Comparison of ENCODE assay signal across 1 cellular context in the genomic region with DNA sequence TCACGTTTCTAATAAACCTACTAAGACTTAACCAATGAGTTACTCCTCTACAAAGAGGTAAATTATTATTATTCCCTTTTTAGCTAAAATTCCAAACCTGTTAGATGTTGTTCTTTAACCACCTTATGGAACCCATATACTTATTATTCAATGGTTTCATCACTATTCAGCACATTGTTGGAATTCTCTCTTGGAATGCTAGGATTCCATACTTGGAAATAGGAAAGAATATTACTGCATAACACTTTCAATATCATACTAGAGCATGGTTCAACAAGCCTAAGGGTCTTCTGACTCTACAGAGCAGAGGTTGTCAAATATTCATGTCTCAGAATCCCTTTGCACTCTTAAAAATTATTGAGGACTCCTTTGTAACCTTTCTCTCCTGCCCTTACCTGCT.
TF ChIP-seq lines count a peak whose summit lies in the region.

No MANE protein-coding gene starts in this region.

TF ChIP-seq in WTC11, 78 proteins besides CTCF, POLR2A, EP300 and RAD21 (continued from another document):
- TF ChIP-seq, protein P1, sequence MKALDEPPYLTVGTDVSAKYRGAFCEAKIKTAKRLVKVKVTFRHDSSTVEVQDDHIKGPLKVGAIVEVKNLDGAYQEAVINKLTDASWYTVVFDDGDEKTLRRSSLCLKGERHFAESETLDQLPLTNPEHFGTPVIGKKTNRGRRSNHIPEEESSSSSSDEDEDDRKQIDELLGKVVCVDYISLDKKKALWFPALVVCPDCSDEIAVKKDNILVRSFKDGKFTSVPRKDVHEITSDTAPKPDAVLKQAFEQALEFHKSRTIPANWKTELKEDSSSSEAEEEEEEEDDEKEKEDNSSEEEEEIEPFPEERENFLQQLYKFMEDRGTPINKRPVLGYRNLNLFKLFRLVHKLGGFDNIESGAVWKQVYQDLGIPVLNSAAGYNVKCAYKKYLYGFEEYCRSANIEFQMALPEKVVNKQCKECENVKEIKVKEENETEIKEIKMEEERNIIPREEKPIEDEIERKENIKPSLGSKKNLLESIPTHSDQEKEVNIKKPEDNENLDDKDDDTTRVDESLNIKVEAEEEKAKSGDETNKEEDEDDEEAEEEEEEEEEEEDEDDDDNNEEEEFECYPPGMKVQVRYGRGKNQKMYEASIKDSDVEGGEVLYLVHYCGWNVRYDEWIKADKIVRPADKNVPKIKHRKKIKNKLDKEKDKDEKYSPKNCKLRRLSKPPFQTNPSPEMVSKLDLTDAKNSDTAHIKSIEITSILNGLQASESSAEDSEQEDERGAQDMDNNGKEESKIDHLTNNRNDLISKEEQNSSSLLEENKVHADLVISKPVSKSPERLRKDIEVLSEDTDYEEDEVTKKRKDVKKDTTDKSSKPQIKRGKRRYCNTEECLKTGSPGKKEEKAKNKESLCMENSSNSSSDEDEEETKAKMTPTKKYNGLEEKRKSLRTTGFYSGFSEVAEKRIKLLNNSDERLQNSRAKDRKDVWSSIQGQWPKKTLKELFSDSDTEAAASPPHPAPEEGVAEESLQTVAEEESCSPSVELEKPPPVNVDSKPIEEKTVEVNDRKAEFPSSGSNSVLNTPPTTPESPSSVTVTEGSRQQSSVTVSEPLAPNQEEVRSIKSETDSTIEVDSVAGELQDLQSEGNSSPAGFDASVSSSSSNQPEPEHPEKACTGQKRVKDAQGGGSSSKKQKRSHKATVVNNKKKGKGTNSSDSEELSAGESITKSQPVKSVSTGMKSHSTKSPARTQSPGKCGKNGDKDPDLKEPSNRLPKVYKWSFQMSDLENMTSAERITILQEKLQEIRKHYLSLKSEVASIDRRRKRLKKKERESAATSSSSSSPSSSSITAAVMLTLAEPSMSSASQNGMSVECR (CRISPR knock-in tag; IDR thresholded peaks at IDR 0.05; ENCODE audit: borderline replicate concordance) = no peak
- no peak for TF ChIP-seq TP53 (CRISPR knock-in tag; IDR thresholded peaks at IDR 0.05)
- no peak for TF ChIP-seq MYBL2 (CRISPR knock-in tag; IDR thresholded peaks at IDR 0.05)
- TF ChIP-seq JUN (CRISPR knock-in tag; IDR thresholded peaks at IDR 0.05) = no peak
- TF ChIP-seq, protein P2, sequence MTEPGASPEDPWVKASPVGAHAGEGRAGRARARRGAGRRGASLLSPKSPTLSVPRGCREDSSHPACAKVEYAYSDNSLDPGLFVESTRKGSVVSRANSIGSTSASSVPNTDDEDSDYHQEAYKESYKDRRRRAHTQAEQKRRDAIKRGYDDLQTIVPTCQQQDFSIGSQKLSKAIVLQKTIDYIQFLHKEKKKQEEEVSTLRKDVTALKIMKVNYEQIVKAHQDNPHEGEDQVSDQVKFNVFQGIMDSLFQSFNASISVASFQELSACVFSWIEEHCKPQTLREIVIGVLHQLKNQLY (CRISPR knock-in tag; IDR thresholded peaks at IDR 0.05) = no peak
- no peak for TF ChIP-seq FOXP1 (CRISPR knock-in tag; IDR thresholded peaks at IDR 0.05; ENCODE audit: borderline replicate concordance)
- TF ChIP-seq ATF2 (CRISPR knock-in tag; IDR thresholded peaks at IDR 0.05; ENCODE audit: borderline replicate concordance, low read depth) = no peak
- TF ChIP-seq, protein P3, sequence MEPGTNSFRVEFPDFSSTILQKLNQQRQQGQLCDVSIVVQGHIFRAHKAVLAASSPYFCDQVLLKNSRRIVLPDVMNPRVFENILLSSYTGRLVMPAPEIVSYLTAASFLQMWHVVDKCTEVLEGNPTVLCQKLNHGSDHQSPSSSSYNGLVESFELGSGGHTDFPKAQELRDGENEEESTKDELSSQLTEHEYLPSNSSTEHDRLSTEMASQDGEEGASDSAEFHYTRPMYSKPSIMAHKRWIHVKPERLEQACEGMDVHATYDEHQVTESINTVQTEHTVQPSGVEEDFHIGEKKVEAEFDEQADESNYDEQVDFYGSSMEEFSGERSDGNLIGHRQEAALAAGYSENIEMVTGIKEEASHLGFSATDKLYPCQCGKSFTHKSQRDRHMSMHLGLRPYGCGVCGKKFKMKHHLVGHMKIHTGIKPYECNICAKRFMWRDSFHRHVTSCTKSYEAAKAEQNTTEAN (CRISPR knock-in tag; IDR thresholded peaks at IDR 0.05) = no peak
- TF ChIP-seq ETV6 (CRISPR knock-in tag; IDR thresholded peaks at IDR 0.05) = no peak
